ENCODE assay signal across 13 cellular contexts in genomic region chr20:48747840-48748416, GRCh38.
DNase-seq lines count a peak whose midpoint lies in the region; ATAC-seq, FAIRE-seq and TF ChIP-seq lines count a peak whose summit lies in the region.
"Had no signal": no experiment of that assay in that cellular context is flagged by ENCODE, and none has a peak within 500 bp of the region (broad histone marks: within the 10 kb centered on the region; RNA-seq: fewer than 3 reads in every experiment).

No MANE protein-coding gene starts in this region.

- in situ Hi-C loops in mammary epithelial cell (cut with MboI; ENCODE audit: low sequenced_read_pairs in 2 of 2) = no loop called here

- H3K27ac Mint-ChIP-seq in WTC11 = peak overlapping the region; percentile 33; the same call in 1 of the 2 replicates
- H3K27ac Mint-ChIP-seq in stimulated activated naive CD8-positive, alpha-beta T cell treated with anti-CD3 and anti-CD28 coated beads, Interleukin-15, amount 100 ng/mL, for 72 hours = peak overlapping the region; percentile 72 to 75

- H3K9me3 ChIP-seq in mammary epithelial cell (replicated peaks; ENCODE audit: insufficient read depth, low read length) (no peaks in the 10 kb centered on the region), breast epithelium (no peaks in the 10 kb centered on the region), H1 (ENCODE audit: insufficient read depth in 2 of 2, low read depth in 1 of 2, low read length in 1 of 2) (no peaks in the 10 kb centered on the region)
- H3K9me3 ChIP-seq: stomach had no signal

- H3K27me3 ChIP-seq in mammary epithelial cell (ENCODE audit: insufficient read depth, low read length) (no peaks in the 10 kb centered on the region), breast epithelium (no peaks in the 10 kb centered on the region), H1 (replicated peaks in 1 of 4; ENCODE audit: control insufficient read depth in 3 of 4, extremely low read depth in 1 of 4, insufficient read depth in 3 of 4, low read length in 3 of 4) (peaks cover 0 to 3% (median 1%) of the 10 kb centered on the region in 4 experiments; a peak in 3 of 7 replicates)
- H3K27me3 ChIP-seq: stomach had no signal

- no peak for TF ChIP-seq EP300 in H1 (IDR thresholded peaks at IDR 0.05; ENCODE audit: borderline replicate concordance in 1 of 2, low read depth in 2 of 2, low read length in 2 of 2)

- H4K20me1 ChIP-seq in mammary epithelial cell (ENCODE audit: insufficient read depth, low read length) (no peaks in the 10 kb centered on the region), H1 (replicated peaks in 1 of 2; ENCODE audit: control insufficient read depth in 1 of 2, insufficient read depth in 2 of 2, low read length in 2 of 2) (no peaks in the 10 kb centered on the region)

- H3K27ac ChIP-seq in mammary epithelial cell (ENCODE audit: insufficient read depth, low read depth, low read length) (no peak overlapping the region), breast epithelium (no peak overlapping the region), H1 (ENCODE audit: low read depth, low read length) (no peak overlapping the region)

- peak overlapping the region; percentile 97; the same call in 1 of the 2 replicates for H2BK12ac ChIP-seq in H1 (ENCODE audit: low read depth, low read length)

- H2BK20ac ChIP-seq in H1 (ENCODE audit: low read length) = peak overlapping the region; percentile 96

- H3K4me2 ChIP-seq in mammary epithelial cell (ENCODE audit: insufficient read depth, low read depth, low read length) = no peak overlapping the region
- H3K4me2 ChIP-seq in H1 (ENCODE audit: insufficient read depth in 1 of 2, low read depth in 2 of 2, low read length in 2 of 2) = no peak overlapping the region

- peak overlapping the region; percentile 41 for H2AFZ ChIP-seq in mammary epithelial cell (ENCODE audit: low read depth, low read length)
- H2AFZ ChIP-seq in H1 (ENCODE audit: low read length) = no peak overlapping the region

- 41% methylated on average over 10 of the region's 15 CpGs for WGBS in mammary epithelial cell (ENCODE audit: low coverage, missing lambda C conversion rate)
- WGBS in H1 (ENCODE audit: extremely low coverage in 1 of 2, insufficient coverage in 1 of 2, insufficient read length in 1 of 2, insufficient replicate concordance in 2 of 2, low coverage in 1 of 2, low lambda C conversion rate in 2 of 2, missing lambda C conversion rate in 1 of 2), 2 experiments = 80% methylated on average over 13 of the region's 15 CpGs; no CpG with 5 or more reads in 1 of the 2 experiments

- H3K4me3 Mint-ChIP-seq in WTC11 = no peak overlapping the region
- no peak overlapping the region for H3K4me3 Mint-ChIP-seq in stimulated activated naive CD8-positive, alpha-beta T cell treated with anti-CD3 and anti-CD28 coated beads, Interleukin-15, amount 100 ng/mL, for 72 hours

- H3K27me3 Mint-ChIP-seq in WTC11 (ENCODE audit: low read depth) = no peaks in the 10 kb centered on the region
- no peaks in the 10 kb centered on the region for H3K27me3 Mint-ChIP-seq in stimulated activated naive CD8-positive, alpha-beta T cell treated with anti-CD3 and anti-CD28 coated beads, Interleukin-15, amount 100 ng/mL, for 72 hours

- peak overlapping the region; percentile 95; the same call in 1 of the 2 replicates for H2BK5ac ChIP-seq in H1 (ENCODE audit: low read depth, low read length)

- H3K79me2 ChIP-seq in mammary epithelial cell (ENCODE audit: insufficient read depth, low read length) (no peaks in the 10 kb centered on the region), H1 (ENCODE audit: control insufficient read depth in 1 of 2, insufficient read depth in 2 of 2, low read length in 2 of 2) (no peaks in the 10 kb centered on the region)

- no peaks in the 10 kb centered on the region for H3K36me3 Mint-ChIP-seq in WTC11

- H3K4ac ChIP-seq in H1 (replicated peaks; ENCODE audit: insufficient read length, low read depth, low read length) = no peak overlapping the region

- no peak overlapping the region for H3K14ac ChIP-seq in H1 (ENCODE audit: insufficient read length)

- TF ChIP-seq POLR2A in breast epithelium (IDR thresholded peaks at IDR 0.05) (no peak), H1 (IDR thresholded peaks at IDR 0.05; ENCODE audit: control extremely low read depth in 1 of 2, low read depth in 2 of 2, low read length in 2 of 2) (no peak)

- intact Hi-C loops in mammary epithelial cell (cut with micrococcal nuclease) = no loop called here
- intact Hi-C loops in breast epithelium (cut with DNase I; ENCODE audit: low total_unique reads) = no loop called here

- H3K23ac ChIP-seq in H1 (ENCODE audit: insufficient read length) = no peak overlapping the region

- no peak overlapping the region for H2AK5ac ChIP-seq in H1 (ENCODE audit: low read depth, low read length)

- peak overlapping the region; percentile 83 for H4K91ac ChIP-seq in H1 (replicated peaks; ENCODE audit: insufficient read length, low read length)

- H3K56ac ChIP-seq in H1 (replicated peaks; ENCODE audit: insufficient read length, low read depth, low read length) = no peak overlapping the region

- POLR2A ChIA-PET in WTC11 (lab: Charles Lee) (no interaction called here), H1 (lab: Charles Lee; ENCODE audit: partially characterized antibody) (interaction anchor here (1.2 kb wide), 1 partner anchor 10 kb away, joined by 4 read pairs; no protein-coding TSS in a partner anchor)

- peaks cover 8% of the 10 kb centered on the region for H3K9me3 Mint-ChIP-seq in WTC11
- H3K9me3 Mint-ChIP-seq in stimulated activated naive CD8-positive, alpha-beta T cell treated with anti-CD3 and anti-CD28 coated beads, Interleukin-15, amount 100 ng/mL, for 72 hours = peaks cover 0 to 3% of the 10 kb centered on the region in 2 donors

- peaks cover 2% of the 10 kb centered on the region; the same call in 1 of the 2 replicates for H3K79me1 ChIP-seq in H1 (ENCODE audit: low read depth, low read length)

- FAIRE-seq in H1 (lab: Jason Lieb, UNC) = no peak

- BruUV-seq in mammary epithelial cell (replicated peaks; lab: Mats Ljungman, UMichigan) = no TSS peak

- H3K18ac ChIP-seq in H1 (ENCODE audit: extremely low read depth, low read length) = peak overlapping the region; percentile 12

- H3K4me1 ChIP-seq in mammary epithelial cell (ENCODE audit: insufficient read depth, low read length) (no peaks in the 10 kb centered on the region), breast epithelium (no peaks in the 10 kb centered on the region), H1 (replicated peaks in 1 of 4; ENCODE audit: control insufficient read depth in 3 of 4, insufficient read depth in 4 of 4, low read length in 3 of 4) (peaks cover 17 to 42% (median 23%) of the 10 kb centered on the region in 4 experiments)

- no peak overlapping the region for H4K8ac ChIP-seq in H1 (ENCODE audit: extremely low read depth, insufficient read depth, low read length)

- H3K36me3 ChIP-seq in mammary epithelial cell (ENCODE audit: insufficient read depth, low read length) = no peaks in the 10 kb centered on the region
- H3K36me3 ChIP-seq in breast epithelium = no peaks in the 10 kb centered on the region
- no peaks in the 10 kb centered on the region for H3K36me3 ChIP-seq in H1 (ENCODE audit: control insufficient read depth in 2 of 4, insufficient read depth in 4 of 4, low read length in 3 of 4)

- DNase-seq in mammary epithelial cell (no peak), breast epithelium (ENCODE audit: low spot score in 2 of 2) (no peak), WTC11 (ENCODE audit: low spot score) (no peak), H1 (ENCODE audit: low read depth in 1 of 2, low spot score in 2 of 2) (no peak), NCI-H187 (lab: John Stamatoyannopoulos, UW) (no peak), SIG-M5 (lab: John Stamatoyannopoulos, UW) (no peak)
- no peak for DNase-seq in stimulated activated naive CD8-positive, alpha-beta T cell treated with anti-CD3 and anti-CD28 coated beads, Interleukin-15, amount 100 ng/mL, for 72 hours
- DNase-seq: amniotic stem cell; DMS79 treated with DMSO at 0.1 percent for 48 hours; OCI-M1; stimulated activated CD4-positive, alpha-beta T cell treated with anti-CD3 and anti-CD28 coated beads, Interleukin-2, amount 100 ng/mL, for 48 hours; stomach had no signal

- ATAC-seq in WTC11 (no peak), HG02798 (IDR thresholded peaks at IDR 0.05; ENCODE audit: poor library complexity, unreplicated experiment) (no peak)
- no peak for ATAC-seq in stimulated activated naive CD8-positive, alpha-beta T cell treated with anti-CD3 and anti-CD28 coated beads, Interleukin-15, amount 100 ng/mL, for 72 hours

- no peak overlapping the region for H3K4me3 ChIP-seq in mammary epithelial cell (replicated peaks in 1 of 3; ENCODE audit: insufficient read depth in 1 of 3, low read depth in 2 of 3, low read length in 3 of 3)
- no peak overlapping the region for H3K4me3 ChIP-seq in breast epithelium
- H3K4me3 ChIP-seq in H1 (ENCODE audit: extremely low read depth in 1 of 4, insufficient read depth in 2 of 4, low read depth in 3 of 4, low read length in 4 of 4) = no peak overlapping the region
- H3K4me3 ChIP-seq: stomach had no signal

- H3K23me2 ChIP-seq in H1 (ENCODE audit: low read depth, low read length) = no peaks in the 10 kb centered on the region

- no peak overlapping the region for H4K5ac ChIP-seq in H1 (ENCODE audit: insufficient read length, low read depth, low read length)

- CTCF ChIA-PET in mammary epithelial cell (lab: Charles Lee; ENCODE audit: low non-redundant PET) = no interaction called here
- CTCF ChIA-PET in WTC11 (lab: Charles Lee) = interaction anchor here (3.0 kb wide), 1 partner anchor 90 kb away, joined by 15 read pairs; no protein-coding TSS in a partner anchor
- CTCF ChIA-PET in H1 (lab: Charles Lee; ENCODE audit: partially characterized antibody) = interaction anchor here (0.6 to 1.2 kb wide), 2 partner anchors 77 to 91 kb away, joined by 3 to 10 read pairs; no protein-coding TSS in a partner anchor

- H2BK120ac ChIP-seq in H1 (replicated peaks; ENCODE audit: low read depth, low read length) = no peak overlapping the region

- dilution Hi-C loops in mammary epithelial cell (cut with HindIII; ENCODE audit: low sequenced_read_pairs) = no loop called here

- no peak overlapping the region for H3K9ac ChIP-seq in mammary epithelial cell (ENCODE audit: insufficient read depth, low read length)
- no peak overlapping the region for H3K9ac ChIP-seq in H1 (replicated peaks in 1 of 4; ENCODE audit: extremely low read depth in 1 of 4, low read depth in 3 of 4, low read length in 3 of 4)

- no peak overlapping the region for H2BK15ac ChIP-seq in H1 (ENCODE audit: low read length)

- TF ChIP-seq RAD21 in H1 (IDR thresholded peaks at IDR 0.05 in 1 of 2, conservative IDR thresholded peaks at IDR 0.05 in 1 of 2; ENCODE audit: low read depth in 2 of 2, low read length in 2 of 2) = no peak

- TF ChIP-seq CTCF in mammary epithelial cell (conservative IDR thresholded peaks at IDR 0.05 in 1 of 2, IDR thresholded peaks at IDR 0.05 in 1 of 2; ENCODE audit: extremely low read depth in 1 of 2, insufficient read depth in 1 of 2, low read depth in 1 of 2, low read length in 2 of 2) = no peak
- no peak for TF ChIP-seq CTCF in breast epithelium (IDR thresholded peaks at IDR 0.05)
- TF ChIP-seq CTCF in WTC11 (IDR thresholded peaks at IDR 0.05) = no peak
- no peak for TF ChIP-seq CTCF in H1 (IDR thresholded peaks at IDR 0.05; ENCODE audit: control extremely low read depth in 1 of 3, insufficient read depth in 1 of 3, low read depth in 1 of 3, low read length in 3 of 3)

- peaks cover 69% of the 10 kb centered on the region for H3K4me1 Mint-ChIP-seq in WTC11
- peaks cover 65% of the 10 kb centered on the region for H3K4me1 Mint-ChIP-seq in stimulated activated naive CD8-positive, alpha-beta T cell treated with anti-CD3 and anti-CD28 coated beads, Interleukin-15, amount 100 ng/mL, for 72 hours
